In genomic region chr7:100335566-100336466, GRCh38 we compare ENCODE assay signal across 8 cellular contexts. TPM values are rescaled to one million over a fixed set of nuclear protein-coding genes. Genes with fewer than 3 reads are reported as not detected.
A peak's percentile ranks its signal among the peaks of the same experiment; 100 is the strongest.
DNase-seq lines count a peak whose midpoint lies in the region; ATAC-seq and TF ChIP-seq lines count a peak whose summit lies in the region.
"Not testable (repeated sequence)": the region's sequence is repeated elsewhere in the genome, so short reads cannot be mapped to it uniquely, and the experiment has no call there.

No MANE protein-coding gene starts in this region.

- H3K9ac ChIP-seq in BLaER1 treated with 17β-estradiol and CSF1 and Interleukin-3, amounts not matched to agents 10 nM and 100 nM, result peak overlapping the region; percentile 83 to 95 (median 90)

- not testable (repeated sequence) for TF ChIP-seq CTCF in coronary artery (IDR thresholded peaks at IDR 0.05); left lung (IDR thresholded peaks at IDR 0.05)

- H3K9me3 Mint-ChIP-seq in activated CD4-positive, alpha-beta T cell treated with anti-CD3 and anti-CD28 coated beads, Interleukin-2, amount 10 ng/mL, durations not matched to agents 7 days and 5 days, result not testable (repeated sequence)

- POLR2A ChIA-PET in activated CD4-positive, alpha-beta T cell treated with anti-CD3 and anti-CD28 coated beads, Interleukin-2, amount 10 ng/mL, durations not matched to agents 7 days and 5 days (lab: Charles Lee), result not testable (repeated sequence)

- peak overlapping the region; percentile 78 to 85 (median 82) for H3K4me2 ChIP-seq in BLaER1 treated with 17β-estradiol and CSF1 and Interleukin-3, amounts not matched to agents 10 nM and 100 nM

- DNase-seq in NCI-H526 treated with DMSO at 0.1 percent for 48 hours (lab: John Stamatoyannopoulos, UW) (peak; percentile 98), coronary artery (ENCODE audit: low spot score) (peak; percentile 96), left lung (peak; percentile 93 to 96)
- DNase-seq in activated CD4-positive, alpha-beta T cell treated with anti-CD3 and anti-CD28 coated beads, Interleukin-2, amount 10 ng/mL, durations not matched to agents 7 days and 5 days, result peak; percentile 89
- peak; percentile 77 for DNase-seq in stimulated activated CD4-positive, alpha-beta T cell treated with anti-CD3 and anti-CD28 coated beads, Interleukin-2, amount 100 ng/mL, for 4 hours (ENCODE audit: low read depth)

- H3K4me1 ChIP-seq in BLaER1 treated with 17β-estradiol and CSF1 and Interleukin-3, amounts not matched to agents 10 nM and 100 nM, result peaks cover 8 to 31% (median 20%) of the 10 kb centered on the region in 10 experiments
- H3K4me1 ChIP-seq in left lung, result peaks cover 3 to 17% of the 10 kb centered on the region in 2 donors

- peaks cover 0 to 19% (median 6%) of the 10 kb centered on the region in 11 experiments; a peak in 10 of 22 replicates for H4K20me1 ChIP-seq in BLaER1 treated with 17β-estradiol and CSF1 and Interleukin-3, amounts not matched to agents 10 nM and 100 nM

- H3K4me1 Mint-ChIP-seq in activated CD4-positive, alpha-beta T cell treated with anti-CD3 and anti-CD28 coated beads, Interleukin-2, amount 10 ng/mL, durations not matched to agents 7 days and 5 days, result peaks cover 28% of the 10 kb centered on the region

- not testable (repeated sequence) for H3K27me3 Mint-ChIP-seq in activated CD4-positive, alpha-beta T cell treated with anti-CD3 and anti-CD28 coated beads, Interleukin-2, amount 10 ng/mL, durations not matched to agents 7 days and 5 days

- intact Hi-C loops in left lung (cut with DNase I), result not testable (repeated sequence)

- H3K4me3 ChIP-seq in BLaER1 treated with 17β-estradiol and CSF1 and Interleukin-3, amounts not matched to agents 10 nM and 100 nM, result peak overlapping the region; percentile 65 to 93 (median 86)
- peak overlapping the region; percentile 95 for H3K4me3 ChIP-seq in coronary artery
- peak overlapping the region; percentile 64 to 76 for H3K4me3 ChIP-seq in left lung

- peaks cover 22% of the 10 kb centered on the region for H3K36me3 Mint-ChIP-seq in activated CD4-positive, alpha-beta T cell treated with anti-CD3 and anti-CD28 coated beads, Interleukin-2, amount 10 ng/mL, durations not matched to agents 7 days and 5 days (ENCODE audit: low read depth)

- peak overlapping the region; percentile 70 to 97 (median 91); a peak in 21 of 22 replicates for H3K27ac ChIP-seq in BLaER1 treated with 17β-estradiol and CSF1 and Interleukin-3, amounts not matched to agents 10 nM and 100 nM
- peak overlapping the region; percentile 91 to 98 for H3K27ac ChIP-seq in coronary artery
- H3K27ac ChIP-seq in left lung, result peak overlapping the region; percentile 93 to 97

- CTCF ChIA-PET in activated CD4-positive, alpha-beta T cell treated with anti-CD3 and anti-CD28 coated beads, Interleukin-2, amount 10 ng/mL, durations not matched to agents 7 days and 5 days (lab: Charles Lee), result not testable (repeated sequence)

- H3K36me3 ChIP-seq in BLaER1 treated with 17β-estradiol and CSF1 and Interleukin-3, amounts not matched to agents 10 nM and 100 nM, result peaks cover 1 to 30% (median 18%) of the 10 kb centered on the region in 11 experiments; a peak in 19 of 22 replicates
- peaks cover 0 to 15% of the 10 kb centered on the region in 2 donors for H3K36me3 ChIP-seq in left lung

- not testable (repeated sequence) for H3K27me3 ChIP-seq in BLaER1 treated with 17β-estradiol and CSF1 and Interleukin-3, amounts not matched to agents 10 nM and 100 nM; left lung

- ATAC-seq in GM19328 (IDR thresholded peaks at IDR 0.05; ENCODE audit: unreplicated experiment), result peak; percentile 92
- ATAC-seq in HG03469 (IDR thresholded peaks at IDR 0.05; ENCODE audit: unreplicated experiment), result peak; percentile 75
- ATAC-seq in left lung, result peak; percentile 98

- H3K4me3 Mint-ChIP-seq in activated CD4-positive, alpha-beta T cell treated with anti-CD3 and anti-CD28 coated beads, Interleukin-2, amount 10 ng/mL, durations not matched to agents 7 days and 5 days, result peak overlapping the region; percentile 82

- H3K27ac Mint-ChIP-seq in activated CD4-positive, alpha-beta T cell treated with anti-CD3 and anti-CD28 coated beads, Interleukin-2, amount 10 ng/mL, durations not matched to agents 7 days and 5 days, result peak overlapping the region; percentile 93

- not testable (repeated sequence) for H3K9me3 ChIP-seq in BLaER1 treated with 17β-estradiol and CSF1 and Interleukin-3, amounts not matched to agents 10 nM and 100 nM (replicated peaks in 1 of 11); left lung

RNA-seq across cellular contexts. Expression of gene PILRB, which starts 22.1 kb away (rescaled TPM):
- 10 to 100 TPM; 50.6 to 56.2 TPM for total RNA-seq in activated CD4-positive, alpha-beta T cell treated with anti-CD3 and anti-CD28 coated beads, Interleukin-2, amount 10 ng/mL, durations not matched to agents 7 days and 5 days
- 10 to 100 TPM; 24.0 to 29.9 TPM for total RNA-seq in left lung

RNA-seq across cellular contexts. Expression of gene SPDYE3, which starts 28.3 kb away (rescaled TPM):
- not detected for total RNA-seq in activated CD4-positive, alpha-beta T cell treated with anti-CD3 and anti-CD28 coated beads, Interleukin-2, amount 10 ng/mL, durations not matched to agents 7 days and 5 days
- total RNA-seq in left lung, result not detected

RNA-seq across cellular contexts. Expression of gene PILRA, which starts 37.5 kb away (rescaled TPM):
- 1 to 10 TPM; 1.8 to 2.7 TPM for total RNA-seq in activated CD4-positive, alpha-beta T cell treated with anti-CD3 and anti-CD28 coated beads, Interleukin-2, amount 10 ng/mL, durations not matched to agents 7 days and 5 days
- total RNA-seq in left lung, result 10 to 100 TPM; 20.6 to 52.3 TPM

Comparison
In these comparisons a context has a peak if more than half of its experiments do, and no peak if none do; other contexts are left out.
1. Peak in every context shown above with its lines: DNase-seq, ATAC-seq, H3K4me3 ChIP-seq and H3K27ac ChIP-seq.
2. RNA of gene PILRA, which starts 37.5 kb away (total RNA-seq): 20.6 to 52.3 TPM in left lung; 1.8 to 2.7 TPM in activated CD4-positive, alpha-beta T cell treated with anti-CD3 and anti-CD28 coated beads, Interleukin-2, amount 10 ng/mL, durations not matched to agents 7 days and 5 days; every median in the first group is over 4 times any median in the second.